In genomic region chr2:85477884-85478283, GRCh38 we compare ENCODE assay signal across 8 cellular contexts. TPM values are rescaled to one million over a fixed set of nuclear protein-coding genes. Genes with fewer than 3 reads are reported as not detected.
"Had no signal": no experiment of that assay in that cellular context is flagged by ENCODE, and none has a peak within 500 bp of the region (broad histone marks: within the 10 kb centered on the region; RNA-seq: fewer than 3 reads in every experiment).

No MANE protein-coding gene starts in this region.

- DNase-seq: HCEC 1CT, HFFc6, KG1 had no signal

- H3K27ac ChIP-seq: HL-60 had no signal

- H2AFZ ChIP-seq: GM23338 had no signal

- H3K4me2 ChIP-seq: GM23338 had no signal

- H3K4me3 ChIP-seq: GM23338 had no signal

- FAIRE-seq: H1, H54 had no signal

RNA-seq across cellular contexts. Expression of gene SH2D6, which starts 59.4 kb away (rescaled TPM):
- total RNA-seq: GM23338, H1 had no signal
- polyA plus RNA-seq: IgD-negative memory B cell had no signal
